Comparison of ENCODE assay signal across 1 cellular context in the genomic region with DNA sequence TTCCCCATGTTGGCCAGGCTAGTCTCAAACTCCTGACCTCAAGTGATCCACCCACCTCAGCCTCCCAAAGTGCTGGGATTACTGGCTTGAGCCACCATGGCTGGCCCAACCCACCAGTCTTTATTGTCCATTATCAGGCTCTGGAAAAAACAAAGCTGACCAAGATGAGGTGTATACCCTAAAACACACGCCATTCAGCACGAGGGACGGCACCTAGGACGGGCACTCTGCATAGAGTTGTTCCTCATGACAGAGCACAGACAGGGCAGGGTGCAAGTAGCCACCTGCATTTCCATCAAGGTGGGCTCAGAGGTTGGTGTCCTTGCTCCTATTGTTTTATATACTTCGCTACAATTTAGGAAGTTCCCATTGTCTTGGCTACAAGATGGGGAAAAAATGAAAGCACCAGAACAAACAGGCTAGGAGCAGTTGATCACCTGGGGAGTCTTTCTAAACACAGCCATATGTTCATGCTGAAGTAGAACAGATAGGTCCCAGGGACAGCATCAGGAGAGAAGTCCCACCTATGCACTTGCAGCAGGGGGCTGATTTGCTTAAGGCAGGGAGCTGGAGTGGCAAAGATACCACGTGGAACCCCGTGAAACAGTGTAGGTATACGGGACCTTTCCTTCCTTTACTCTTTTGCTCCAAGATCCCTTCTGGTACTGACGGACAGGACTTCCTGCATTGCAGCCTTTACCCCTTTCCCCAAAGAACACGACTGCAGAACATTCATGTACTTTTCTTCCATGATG.
TF ChIP-seq lines count a peak whose summit lies in the region.

No MANE protein-coding gene starts in this region.

TF ChIP-seq in WTC11, 78 proteins besides CTCF, POLR2A, EP300 and RAD21 (continued from another document):
- TF ChIP-seq, protein P1, sequence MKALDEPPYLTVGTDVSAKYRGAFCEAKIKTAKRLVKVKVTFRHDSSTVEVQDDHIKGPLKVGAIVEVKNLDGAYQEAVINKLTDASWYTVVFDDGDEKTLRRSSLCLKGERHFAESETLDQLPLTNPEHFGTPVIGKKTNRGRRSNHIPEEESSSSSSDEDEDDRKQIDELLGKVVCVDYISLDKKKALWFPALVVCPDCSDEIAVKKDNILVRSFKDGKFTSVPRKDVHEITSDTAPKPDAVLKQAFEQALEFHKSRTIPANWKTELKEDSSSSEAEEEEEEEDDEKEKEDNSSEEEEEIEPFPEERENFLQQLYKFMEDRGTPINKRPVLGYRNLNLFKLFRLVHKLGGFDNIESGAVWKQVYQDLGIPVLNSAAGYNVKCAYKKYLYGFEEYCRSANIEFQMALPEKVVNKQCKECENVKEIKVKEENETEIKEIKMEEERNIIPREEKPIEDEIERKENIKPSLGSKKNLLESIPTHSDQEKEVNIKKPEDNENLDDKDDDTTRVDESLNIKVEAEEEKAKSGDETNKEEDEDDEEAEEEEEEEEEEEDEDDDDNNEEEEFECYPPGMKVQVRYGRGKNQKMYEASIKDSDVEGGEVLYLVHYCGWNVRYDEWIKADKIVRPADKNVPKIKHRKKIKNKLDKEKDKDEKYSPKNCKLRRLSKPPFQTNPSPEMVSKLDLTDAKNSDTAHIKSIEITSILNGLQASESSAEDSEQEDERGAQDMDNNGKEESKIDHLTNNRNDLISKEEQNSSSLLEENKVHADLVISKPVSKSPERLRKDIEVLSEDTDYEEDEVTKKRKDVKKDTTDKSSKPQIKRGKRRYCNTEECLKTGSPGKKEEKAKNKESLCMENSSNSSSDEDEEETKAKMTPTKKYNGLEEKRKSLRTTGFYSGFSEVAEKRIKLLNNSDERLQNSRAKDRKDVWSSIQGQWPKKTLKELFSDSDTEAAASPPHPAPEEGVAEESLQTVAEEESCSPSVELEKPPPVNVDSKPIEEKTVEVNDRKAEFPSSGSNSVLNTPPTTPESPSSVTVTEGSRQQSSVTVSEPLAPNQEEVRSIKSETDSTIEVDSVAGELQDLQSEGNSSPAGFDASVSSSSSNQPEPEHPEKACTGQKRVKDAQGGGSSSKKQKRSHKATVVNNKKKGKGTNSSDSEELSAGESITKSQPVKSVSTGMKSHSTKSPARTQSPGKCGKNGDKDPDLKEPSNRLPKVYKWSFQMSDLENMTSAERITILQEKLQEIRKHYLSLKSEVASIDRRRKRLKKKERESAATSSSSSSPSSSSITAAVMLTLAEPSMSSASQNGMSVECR (CRISPR knock-in tag; IDR thresholded peaks at IDR 0.05; ENCODE audit: borderline replicate concordance), result no peak
- TF ChIP-seq, protein P2, sequence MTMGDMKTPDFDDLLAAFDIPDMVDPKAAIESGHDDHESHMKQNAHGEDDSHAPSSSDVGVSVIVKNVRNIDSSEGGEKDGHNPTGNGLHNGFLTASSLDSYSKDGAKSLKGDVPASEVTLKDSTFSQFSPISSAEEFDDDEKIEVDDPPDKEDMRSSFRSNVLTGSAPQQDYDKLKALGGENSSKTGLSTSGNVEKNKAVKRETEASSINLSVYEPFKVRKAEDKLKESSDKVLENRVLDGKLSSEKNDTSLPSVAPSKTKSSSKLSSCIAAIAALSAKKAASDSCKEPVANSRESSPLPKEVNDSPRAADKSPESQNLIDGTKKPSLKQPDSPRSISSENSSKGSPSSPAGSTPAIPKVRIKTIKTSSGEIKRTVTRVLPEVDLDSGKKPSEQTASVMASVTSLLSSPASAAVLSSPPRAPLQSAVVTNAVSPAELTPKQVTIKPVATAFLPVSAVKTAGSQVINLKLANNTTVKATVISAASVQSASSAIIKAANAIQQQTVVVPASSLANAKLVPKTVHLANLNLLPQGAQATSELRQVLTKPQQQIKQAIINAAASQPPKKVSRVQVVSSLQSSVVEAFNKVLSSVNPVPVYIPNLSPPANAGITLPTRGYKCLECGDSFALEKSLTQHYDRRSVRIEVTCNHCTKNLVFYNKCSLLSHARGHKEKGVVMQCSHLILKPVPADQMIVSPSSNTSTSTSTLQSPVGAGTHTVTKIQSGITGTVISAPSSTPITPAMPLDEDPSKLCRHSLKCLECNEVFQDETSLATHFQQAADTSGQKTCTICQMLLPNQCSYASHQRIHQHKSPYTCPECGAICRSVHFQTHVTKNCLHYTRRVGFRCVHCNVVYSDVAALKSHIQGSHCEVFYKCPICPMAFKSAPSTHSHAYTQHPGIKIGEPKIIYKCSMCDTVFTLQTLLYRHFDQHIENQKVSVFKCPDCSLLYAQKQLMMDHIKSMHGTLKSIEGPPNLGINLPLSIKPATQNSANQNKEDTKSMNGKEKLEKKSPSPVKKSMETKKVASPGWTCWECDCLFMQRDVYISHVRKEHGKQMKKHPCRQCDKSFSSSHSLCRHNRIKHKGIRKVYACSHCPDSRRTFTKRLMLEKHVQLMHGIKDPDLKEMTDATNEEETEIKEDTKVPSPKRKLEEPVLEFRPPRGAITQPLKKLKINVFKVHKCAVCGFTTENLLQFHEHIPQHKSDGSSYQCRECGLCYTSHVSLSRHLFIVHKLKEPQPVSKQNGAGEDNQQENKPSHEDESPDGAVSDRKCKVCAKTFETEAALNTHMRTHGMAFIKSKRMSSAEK (CRISPR knock-in tag; IDR thresholded peaks at IDR 0.05; ENCODE audit: borderline replicate concordance), result no peak
- TF ChIP-seq MXD4 (CRISPR knock-in tag; IDR thresholded peaks at IDR 0.05; ENCODE audit: borderline replicate concordance) (no peak), FOXP1 (CRISPR knock-in tag; IDR thresholded peaks at IDR 0.05; ENCODE audit: borderline replicate concordance) (no peak), MYBL2 (CRISPR knock-in tag; IDR thresholded peaks at IDR 0.05) (no peak), ZNF396 (CRISPR knock-in tag; IDR thresholded peaks at IDR 0.05; ENCODE audit: borderline replicate concordance) (no peak), SMAD3 (CRISPR knock-in tag; IDR thresholded peaks at IDR 0.05; ENCODE audit: borderline replicate concordance) (no peak), ZNF423 (CRISPR knock-in tag; IDR thresholded peaks at IDR 0.05) (no peak), PRRX2 (CRISPR knock-in tag; IDR thresholded peaks at IDR 0.05) (no peak)
- TF ChIP-seq, protein P3, sequence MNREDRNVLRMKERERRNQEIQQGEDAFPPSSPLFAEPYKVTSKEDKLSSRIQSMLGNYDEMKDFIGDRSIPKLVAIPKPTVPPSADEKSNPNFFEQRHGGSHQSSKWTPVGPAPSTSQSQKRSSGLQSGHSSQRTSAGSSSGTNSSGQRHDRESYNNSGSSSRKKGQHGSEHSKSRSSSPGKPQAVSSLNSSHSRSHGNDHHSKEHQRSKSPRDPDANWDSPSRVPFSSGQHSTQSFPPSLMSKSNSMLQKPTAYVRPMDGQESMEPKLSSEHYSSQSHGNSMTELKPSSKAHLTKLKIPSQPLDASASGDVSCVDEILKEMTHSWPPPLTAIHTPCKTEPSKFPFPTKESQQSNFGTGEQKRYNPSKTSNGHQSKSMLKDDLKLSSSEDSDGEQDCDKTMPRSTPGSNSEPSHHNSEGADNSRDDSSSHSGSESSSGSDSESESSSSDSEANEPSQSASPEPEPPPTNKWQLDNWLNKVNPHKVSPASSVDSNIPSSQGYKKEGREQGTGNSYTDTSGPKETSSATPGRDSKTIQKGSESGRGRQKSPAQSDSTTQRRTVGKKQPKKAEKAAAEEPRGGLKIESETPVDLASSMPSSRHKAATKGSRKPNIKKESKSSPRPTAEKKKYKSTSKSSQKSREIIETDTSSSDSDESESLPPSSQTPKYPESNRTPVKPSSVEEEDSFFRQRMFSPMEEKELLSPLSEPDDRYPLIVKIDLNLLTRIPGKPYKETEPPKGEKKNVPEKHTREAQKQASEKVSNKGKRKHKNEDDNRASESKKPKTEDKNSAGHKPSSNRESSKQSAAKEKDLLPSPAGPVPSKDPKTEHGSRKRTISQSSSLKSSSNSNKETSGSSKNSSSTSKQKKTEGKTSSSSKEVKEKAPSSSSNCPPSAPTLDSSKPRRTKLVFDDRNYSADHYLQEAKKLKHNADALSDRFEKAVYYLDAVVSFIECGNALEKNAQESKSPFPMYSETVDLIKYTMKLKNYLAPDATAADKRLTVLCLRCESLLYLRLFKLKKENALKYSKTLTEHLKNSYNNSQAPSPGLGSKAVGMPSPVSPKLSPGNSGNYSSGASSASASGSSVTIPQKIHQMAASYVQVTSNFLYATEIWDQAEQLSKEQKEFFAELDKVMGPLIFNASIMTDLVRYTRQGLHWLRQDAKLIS (CRISPR knock-in tag; IDR thresholded peaks at IDR 0.05; ENCODE audit: borderline replicate concordance), result no peak
- TF ChIP-seq, protein P4, sequence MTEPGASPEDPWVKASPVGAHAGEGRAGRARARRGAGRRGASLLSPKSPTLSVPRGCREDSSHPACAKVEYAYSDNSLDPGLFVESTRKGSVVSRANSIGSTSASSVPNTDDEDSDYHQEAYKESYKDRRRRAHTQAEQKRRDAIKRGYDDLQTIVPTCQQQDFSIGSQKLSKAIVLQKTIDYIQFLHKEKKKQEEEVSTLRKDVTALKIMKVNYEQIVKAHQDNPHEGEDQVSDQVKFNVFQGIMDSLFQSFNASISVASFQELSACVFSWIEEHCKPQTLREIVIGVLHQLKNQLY (CRISPR knock-in tag; IDR thresholded peaks at IDR 0.05), result no peak
- TF ChIP-seq, protein P5, sequence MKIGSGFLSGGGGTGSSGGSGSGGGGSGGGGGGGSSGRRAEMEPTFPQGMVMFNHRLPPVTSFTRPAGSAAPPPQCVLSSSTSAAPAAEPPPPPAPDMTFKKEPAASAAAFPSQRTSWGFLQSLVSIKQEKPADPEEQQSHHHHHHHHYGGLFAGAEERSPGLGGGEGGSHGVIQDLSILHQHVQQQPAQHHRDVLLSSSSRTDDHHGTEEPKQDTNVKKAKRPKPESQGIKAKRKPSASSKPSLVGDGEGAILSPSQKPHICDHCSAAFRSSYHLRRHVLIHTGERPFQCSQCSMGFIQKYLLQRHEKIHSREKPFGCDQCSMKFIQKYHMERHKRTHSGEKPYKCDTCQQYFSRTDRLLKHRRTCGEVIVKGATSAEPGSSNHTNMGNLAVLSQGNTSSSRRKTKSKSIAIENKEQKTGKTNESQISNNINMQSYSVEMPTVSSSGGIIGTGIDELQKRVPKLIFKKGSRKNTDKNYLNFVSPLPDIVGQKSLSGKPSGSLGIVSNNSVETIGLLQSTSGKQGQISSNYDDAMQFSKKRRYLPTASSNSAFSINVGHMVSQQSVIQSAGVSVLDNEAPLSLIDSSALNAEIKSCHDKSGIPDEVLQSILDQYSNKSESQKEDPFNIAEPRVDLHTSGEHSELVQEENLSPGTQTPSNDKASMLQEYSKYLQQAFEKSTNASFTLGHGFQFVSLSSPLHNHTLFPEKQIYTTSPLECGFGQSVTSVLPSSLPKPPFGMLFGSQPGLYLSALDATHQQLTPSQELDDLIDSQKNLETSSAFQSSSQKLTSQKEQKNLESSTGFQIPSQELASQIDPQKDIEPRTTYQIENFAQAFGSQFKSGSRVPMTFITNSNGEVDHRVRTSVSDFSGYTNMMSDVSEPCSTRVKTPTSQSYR (CRISPR knock-in tag; IDR thresholded peaks at IDR 0.05), result no peak
- TF ChIP-seq, protein P6, sequence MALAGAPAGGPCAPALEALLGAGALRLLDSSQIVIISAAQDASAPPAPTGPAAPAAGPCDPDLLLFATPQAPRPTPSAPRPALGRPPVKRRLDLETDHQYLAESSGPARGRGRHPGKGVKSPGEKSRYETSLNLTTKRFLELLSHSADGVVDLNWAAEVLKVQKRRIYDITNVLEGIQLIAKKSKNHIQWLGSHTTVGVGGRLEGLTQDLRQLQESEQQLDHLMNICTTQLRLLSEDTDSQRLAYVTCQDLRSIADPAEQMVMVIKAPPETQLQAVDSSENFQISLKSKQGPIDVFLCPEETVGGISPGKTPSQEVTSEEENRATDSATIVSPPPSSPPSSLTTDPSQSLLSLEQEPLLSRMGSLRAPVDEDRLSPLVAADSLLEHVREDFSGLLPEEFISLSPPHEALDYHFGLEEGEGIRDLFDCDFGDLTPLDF (CRISPR knock-in tag; IDR thresholded peaks at IDR 0.05), result no peak
- TF ChIP-seq, protein P7, sequence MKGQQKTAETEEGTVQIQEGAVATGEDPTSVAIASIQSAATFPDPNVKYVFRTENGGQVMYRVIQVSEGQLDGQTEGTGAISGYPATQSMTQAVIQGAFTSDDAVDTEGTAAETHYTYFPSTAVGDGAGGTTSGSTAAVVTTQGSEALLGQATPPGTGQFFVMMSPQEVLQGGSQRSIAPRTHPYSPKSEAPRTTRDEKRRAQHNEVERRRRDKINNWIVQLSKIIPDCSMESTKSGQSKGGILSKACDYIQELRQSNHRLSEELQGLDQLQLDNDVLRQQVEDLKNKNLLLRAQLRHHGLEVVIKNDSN (CRISPR knock-in tag; IDR thresholded peaks at IDR 0.05), result no peak
- TF ChIP-seq, protein P8, sequence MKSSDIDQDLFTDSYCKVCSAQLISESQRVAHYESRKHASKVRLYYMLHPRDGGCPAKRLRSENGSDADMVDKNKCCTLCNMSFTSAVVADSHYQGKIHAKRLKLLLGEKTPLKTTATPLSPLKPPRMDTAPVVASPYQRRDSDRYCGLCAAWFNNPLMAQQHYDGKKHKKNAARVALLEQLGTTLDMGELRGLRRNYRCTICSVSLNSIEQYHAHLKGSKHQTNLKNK (CRISPR knock-in tag; IDR thresholded peaks at IDR 0.05), result no peak
